2 cellular contexts compared by ENCODE assay signal in the genomic region with DNA sequence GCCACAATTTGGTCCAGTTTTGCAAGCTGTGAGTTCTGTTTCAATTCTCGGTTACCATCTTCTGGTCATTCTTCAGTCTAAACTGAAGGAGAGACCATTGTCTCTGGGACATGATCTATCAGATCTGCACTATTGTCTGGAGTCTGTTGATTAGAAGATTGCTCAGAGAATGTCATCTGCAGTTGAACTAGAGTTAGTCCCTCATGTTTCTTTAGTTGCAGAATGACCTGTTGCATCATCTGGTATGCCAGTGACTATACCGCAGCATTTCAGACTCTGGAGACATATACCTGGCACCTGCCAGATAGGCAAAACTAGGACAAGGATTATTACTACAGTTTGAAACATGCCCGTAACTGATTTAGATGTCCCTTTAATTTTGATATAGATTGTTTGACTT.
A peak's percentile ranks its signal among the peaks of the same experiment; 100 is the strongest.
TF ChIP-seq lines count a peak whose summit lies in the region.

No MANE protein-coding gene starts in this region.

TF ChIP-seq in HepG2, 621 proteins besides CTCF, POLR2A, EP300 and RAD21 (continued from another document):
- TF ChIP-seq, protein P1, sequence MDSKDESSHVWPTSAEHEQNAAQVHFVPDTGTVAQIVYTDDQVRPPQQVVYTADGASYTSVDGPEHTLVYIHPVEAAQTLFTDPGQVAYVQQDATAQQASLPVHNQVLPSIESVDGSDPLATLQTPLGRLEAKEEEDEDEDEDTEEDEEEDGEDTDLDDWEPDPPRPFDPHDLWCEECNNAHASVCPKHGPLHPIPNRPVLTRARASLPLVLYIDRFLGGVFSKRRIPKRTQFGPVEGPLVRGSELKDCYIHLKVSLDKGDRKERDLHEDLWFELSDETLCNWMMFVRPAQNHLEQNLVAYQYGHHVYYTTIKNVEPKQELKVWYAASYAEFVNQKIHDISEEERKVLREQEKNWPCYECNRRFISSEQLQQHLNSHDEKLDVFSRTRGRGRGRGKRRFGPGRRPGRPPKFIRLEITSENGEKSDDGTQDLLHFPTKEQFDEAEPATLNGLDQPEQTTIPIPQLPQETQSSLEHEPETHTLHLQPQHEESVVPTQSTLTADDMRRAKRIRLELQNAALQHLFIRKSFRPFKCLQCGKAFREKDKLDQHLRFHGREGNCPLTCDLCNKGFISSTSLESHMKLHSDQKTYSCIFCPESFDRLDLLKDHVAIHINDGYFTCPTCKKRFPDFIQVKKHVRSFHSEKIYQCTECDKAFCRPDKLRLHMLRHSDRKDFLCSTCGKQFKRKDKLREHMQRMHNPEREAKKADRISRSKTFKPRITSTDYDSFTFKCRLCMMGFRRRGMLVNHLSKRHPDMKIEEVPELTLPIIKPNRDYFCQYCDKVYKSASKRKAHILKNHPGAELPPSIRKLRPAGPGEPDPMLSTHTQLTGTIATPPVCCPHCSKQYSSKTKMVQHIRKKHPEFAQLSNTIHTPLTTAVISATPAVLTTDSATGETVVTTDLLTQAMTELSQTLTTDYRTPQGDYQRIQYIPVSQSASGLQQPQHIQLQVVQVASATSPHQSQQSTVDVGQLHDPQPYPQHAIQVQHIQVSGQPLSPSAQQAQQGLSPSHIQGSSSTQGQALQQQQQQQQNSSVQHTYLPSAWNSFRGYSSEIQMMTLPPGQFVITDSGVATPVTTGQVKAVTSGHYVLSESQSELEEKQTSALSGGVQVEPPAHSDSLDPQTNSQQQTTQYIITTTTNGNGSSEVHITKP (CRISPR knock-in tag; IDR thresholded peaks at IDR 0.05; ENCODE audit: low read depth): no peak
- TF ChIP-seq, protein P2, sequence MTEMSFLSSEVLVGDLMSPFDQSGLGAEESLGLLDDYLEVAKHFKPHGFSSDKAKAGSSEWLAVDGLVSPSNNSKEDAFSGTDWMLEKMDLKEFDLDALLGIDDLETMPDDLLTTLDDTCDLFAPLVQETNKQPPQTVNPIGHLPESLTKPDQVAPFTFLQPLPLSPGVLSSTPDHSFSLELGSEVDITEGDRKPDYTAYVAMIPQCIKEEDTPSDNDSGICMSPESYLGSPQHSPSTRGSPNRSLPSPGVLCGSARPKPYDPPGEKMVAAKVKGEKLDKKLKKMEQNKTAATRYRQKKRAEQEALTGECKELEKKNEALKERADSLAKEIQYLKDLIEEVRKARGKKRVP (CRISPR knock-in tag; IDR thresholded peaks at IDR 0.05): 0 out of 4 replicates have a peak, but pooled peaks of 1 of the 2 experiments have one; percentile 16
TF ChIP-seq in HepG2: peak in this region for 2.

TF ChIP-seq in Ishikawa, 13 proteins besides CTCF, POLR2A, EP300 and RAD21 (continued from another document):
- TF ChIP-seq, protein P3, sequence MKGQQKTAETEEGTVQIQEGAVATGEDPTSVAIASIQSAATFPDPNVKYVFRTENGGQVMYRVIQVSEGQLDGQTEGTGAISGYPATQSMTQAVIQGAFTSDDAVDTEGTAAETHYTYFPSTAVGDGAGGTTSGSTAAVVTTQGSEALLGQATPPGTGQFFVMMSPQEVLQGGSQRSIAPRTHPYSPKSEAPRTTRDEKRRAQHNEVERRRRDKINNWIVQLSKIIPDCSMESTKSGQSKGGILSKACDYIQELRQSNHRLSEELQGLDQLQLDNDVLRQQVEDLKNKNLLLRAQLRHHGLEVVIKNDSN (IDR thresholded peaks at IDR 0.05): no peak
TF ChIP-seq in Ishikawa: peak in this region for 1.
